Comparison of ENCODE assay signal across 16 cellular contexts in genomic region chr10:98172073-98172472, GRCh38. TPM values are rescaled to one million over a fixed set of nuclear protein-coding genes. Genes with fewer than 3 reads are reported as not detected.
DNase-seq lines count a peak whose midpoint lies in the region; ATAC-seq and TF ChIP-seq lines count a peak whose summit lies in the region.
"Had no signal": no experiment of that assay in that cellular context is flagged by ENCODE, and none has a peak within 500 bp of the region (broad histone marks: within the 10 kb centered on the region; RNA-seq: fewer than 3 reads in every experiment).

No MANE protein-coding gene starts in this region.

- DNase-seq in GM03348 (ENCODE audit: low spot score) (peak; percentile 65), heart left ventricle (peak in 3 of 5 donors; percentile 40 to 54 (median 47)), sciatic nerve (ENCODE audit: low spot score) (no peak), NCI-H510A (lab: John Stamatoyannopoulos, UW) (no peak), NCI-H2227 treated with DMSO at 0.1 percent for 48 hours (lab: John Stamatoyannopoulos, UW) (no peak), NCI-H1694 treated with DMSO at 0.1 percent for 48 hours (lab: John Stamatoyannopoulos, UW) (no peak)
- DNase-seq: activated naive CD8-positive, alpha-beta T cell treated with anti-CD3 and anti-CD28 coated beads, Interleukin-2, amount 10 ng/mL, durations not matched to agents 7 days and 5 days; cerebellar nuclear complex; mesendoderm; NCI-H1436 treated with DMSO at 0.1 percent for 48 hours; NCI-H510A treated with DMSO at 0.1 percent for 48 hours; SHP77; stimulated activated CD4-positive, alpha-beta T cell treated with anti-CD3 and anti-CD28 coated beads, Interleukin-1b, Interleukin-23, amount 100 ng/mL, for 48 hours had no signal

- no peak for TF ChIP-seq POLR2A in heart left ventricle (IDR thresholded peaks at IDR 0.05)

- H3K4me1 ChIP-seq in heart left ventricle, result peaks cover 0 to 23% (median 8%) of the 10 kb centered on the region in 12 donors

- WGBS in heart left ventricle, 4 donors, result 35 to 51% (median 47%) methylated on average over 4 of the region's 4 CpGs

- peaks cover 0 to 3% (median 1%) of the 10 kb centered on the region in 5 experiments for H3K9me3 Mint-ChIP-seq in brain
- H3K9me3 Mint-ChIP-seq: activated naive CD8-positive, alpha-beta T cell treated with anti-CD3 and anti-CD28 coated beads, Interleukin-2, amount 10 ng/mL, durations not matched to agents 7 days and 5 days; T-helper 1 cell treated with Interleukin-12 subunit alpha and Interleukin-12 subunit beta and Interleukin-4 antibody, amounts not matched to agents 30 μg/mL and 1 μg/mL, for 36 hours had no signal

- H3K4me3 ChIP-seq in heart left ventricle, result no peak overlapping the region

- ATAC-seq in heart left ventricle (peak; percentile 49 to 88 (median 78)), sciatic nerve (peak; percentile 87), GM18502 (IDR thresholded peaks at IDR 0.05; ENCODE audit: poor library complexity, unreplicated experiment) (no peak)

- no peaks in the 10 kb centered on the region for H3K27me3 Mint-ChIP-seq in brain
- H3K27me3 Mint-ChIP-seq: activated naive CD8-positive, alpha-beta T cell treated with anti-CD3 and anti-CD28 coated beads, Interleukin-2, amount 10 ng/mL, durations not matched to agents 7 days and 5 days had no signal

- H3K36me3 Mint-ChIP-seq in brain, result peaks cover 34% of the 10 kb centered on the region

- intact Hi-C loops in heart left ventricle (cut with DNase I), result loop anchor here in 3 of 10 donors (5.0 kb wide), 2 partner anchors 135 to 140 kb away; no protein-coding TSS in a partner anchor
- intact Hi-C loops in sciatic nerve (cut with DNase I), result no loop called here

- H3K36me3 ChIP-seq in heart left ventricle, result peaks cover 0 to 27% (median 9%) of the 10 kb centered on the region in 9 donors

- no peaks in the 10 kb centered on the region for H3K9me3 ChIP-seq in heart left ventricle

- H3K4me1 Mint-ChIP-seq in brain, result peaks cover 48% of the 10 kb centered on the region

- H3K27ac Mint-ChIP-seq in brain, result peak overlapping the region in 3 of 5 experiments; percentile 14 to 50 (median 15)
- H3K27ac Mint-ChIP-seq: activated naive CD8-positive, alpha-beta T cell treated with anti-CD3 and anti-CD28 coated beads, Interleukin-2, amount 10 ng/mL, durations not matched to agents 7 days and 5 days; T-helper 1 cell treated with Interleukin-12 subunit alpha and Interleukin-12 subunit beta and Interleukin-4 antibody, amounts not matched to agents 30 μg/mL and 1 μg/mL, for 36 hours had no signal

- peak overlapping the region in 2 of 12 donors; percentile 3 to 18 for H3K27ac ChIP-seq in heart left ventricle

- TF ChIP-seq CTCF in brain (conservative IDR thresholded peaks at IDR 0.05) (no peak), heart left ventricle (IDR thresholded peaks at IDR 0.05) (no peak)

- H3K27me3 ChIP-seq in heart left ventricle, result no peaks in the 10 kb centered on the region

- H3K4me3 Mint-ChIP-seq in brain, result peak overlapping the region in 1 of 5 experiments; percentile 13
- H3K4me3 Mint-ChIP-seq: activated naive CD8-positive, alpha-beta T cell treated with anti-CD3 and anti-CD28 coated beads, Interleukin-2, amount 10 ng/mL, durations not matched to agents 7 days and 5 days; T-helper 1 cell treated with Interleukin-12 subunit alpha and Interleukin-12 subunit beta and Interleukin-4 antibody, amounts not matched to agents 30 μg/mL and 1 μg/mL, for 36 hours had no signal

RNA-seq across cellular contexts. Expression of gene R3HCC1L, which starts 37.6 kb away (rescaled TPM):
- polyA plus RNA-seq in brain (ENCODE audit: insufficient read depth, low read depth, low replicate concordance) (3.2 TPM), heart left ventricle (1 to 10 TPM; 4.0 to 7.9 TPM)
- total RNA-seq in heart left ventricle (1 to 10 TPM; 4.7 to 8.6 (median 5.2) TPM), sciatic nerve (18.0 TPM)

Comparison
In these comparisons a context has a peak if more than half of its experiments do, and no peak if none do; other contexts are left out.
1. DNase-seq: peak in GM03348 (single experiment) and heart left ventricle (3 of 5); none in sciatic nerve (single experiment), NCI-H510A (single experiment), NCI-H2227 treated with DMSO at 0.1 percent for 48 hours (single experiment) and NCI-H1694 treated with DMSO at 0.1 percent for 48 hours (single experiment).